2 cellular contexts compared by ENCODE assay signal in the genomic region with DNA sequence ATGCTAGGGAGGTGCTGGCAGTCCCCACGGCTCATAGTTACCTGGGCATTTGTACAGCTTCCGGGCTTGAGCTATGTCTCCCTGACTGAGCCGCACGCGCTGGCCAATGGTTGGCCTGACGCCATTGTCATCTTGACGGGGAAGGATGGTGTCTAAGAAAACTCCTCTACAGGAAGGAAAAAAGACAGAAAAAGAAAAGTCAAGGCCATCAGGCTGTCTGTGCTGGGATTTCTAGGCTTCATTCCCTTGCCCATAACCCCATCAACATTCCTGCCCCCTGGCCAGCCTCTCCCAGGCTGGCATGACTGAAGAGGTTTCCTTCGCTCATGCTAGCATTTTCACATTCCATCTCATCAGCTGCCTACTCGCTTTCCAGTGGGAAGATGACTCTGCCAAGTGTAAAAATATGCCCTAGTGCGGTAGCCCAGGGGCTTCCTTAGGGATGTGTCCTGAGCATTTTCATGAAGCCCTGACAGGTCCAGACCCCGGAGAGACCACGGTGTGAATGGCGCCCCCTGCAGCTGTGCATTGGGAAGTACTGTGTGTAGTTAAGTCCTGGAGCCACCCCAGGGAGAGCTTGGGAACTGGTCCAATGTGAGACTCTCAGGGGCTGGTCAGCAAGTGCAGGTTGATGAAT.
TF ChIP-seq lines count a peak whose summit lies in the region.

No MANE protein-coding gene starts in this region.

TF ChIP-seq in GM23338, 12 proteins besides CTCF, POLR2A, EP300 and RAD21 (continues in another document):
- TF ChIP-seq, protein P1, sequence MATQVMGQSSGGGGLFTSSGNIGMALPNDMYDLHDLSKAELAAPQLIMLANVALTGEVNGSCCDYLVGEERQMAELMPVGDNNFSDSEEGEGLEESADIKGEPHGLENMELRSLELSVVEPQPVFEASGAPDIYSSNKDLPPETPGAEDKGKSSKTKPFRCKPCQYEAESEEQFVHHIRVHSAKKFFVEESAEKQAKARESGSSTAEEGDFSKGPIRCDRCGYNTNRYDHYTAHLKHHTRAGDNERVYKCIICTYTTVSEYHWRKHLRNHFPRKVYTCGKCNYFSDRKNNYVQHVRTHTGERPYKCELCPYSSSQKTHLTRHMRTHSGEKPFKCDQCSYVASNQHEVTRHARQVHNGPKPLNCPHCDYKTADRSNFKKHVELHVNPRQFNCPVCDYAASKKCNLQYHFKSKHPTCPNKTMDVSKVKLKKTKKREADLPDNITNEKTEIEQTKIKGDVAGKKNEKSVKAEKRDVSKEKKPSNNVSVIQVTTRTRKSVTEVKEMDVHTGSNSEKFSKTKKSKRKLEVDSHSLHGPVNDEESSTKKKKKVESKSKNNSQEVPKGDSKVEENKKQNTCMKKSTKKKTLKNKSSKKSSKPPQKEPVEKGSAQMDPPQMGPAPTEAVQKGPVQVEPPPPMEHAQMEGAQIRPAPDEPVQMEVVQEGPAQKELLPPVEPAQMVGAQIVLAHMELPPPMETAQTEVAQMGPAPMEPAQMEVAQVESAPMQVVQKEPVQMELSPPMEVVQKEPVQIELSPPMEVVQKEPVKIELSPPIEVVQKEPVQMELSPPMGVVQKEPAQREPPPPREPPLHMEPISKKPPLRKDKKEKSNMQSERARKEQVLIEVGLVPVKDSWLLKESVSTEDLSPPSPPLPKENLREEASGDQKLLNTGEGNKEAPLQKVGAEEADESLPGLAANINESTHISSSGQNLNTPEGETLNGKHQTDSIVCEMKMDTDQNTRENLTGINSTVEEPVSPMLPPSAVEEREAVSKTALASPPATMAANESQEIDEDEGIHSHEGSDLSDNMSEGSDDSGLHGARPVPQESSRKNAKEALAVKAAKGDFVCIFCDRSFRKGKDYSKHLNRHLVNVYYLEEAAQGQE (IDR thresholded peaks at IDR 0.05; ENCODE audit: unreplicated experiment), result no peak
- TF ChIP-seq, protein P2, sequence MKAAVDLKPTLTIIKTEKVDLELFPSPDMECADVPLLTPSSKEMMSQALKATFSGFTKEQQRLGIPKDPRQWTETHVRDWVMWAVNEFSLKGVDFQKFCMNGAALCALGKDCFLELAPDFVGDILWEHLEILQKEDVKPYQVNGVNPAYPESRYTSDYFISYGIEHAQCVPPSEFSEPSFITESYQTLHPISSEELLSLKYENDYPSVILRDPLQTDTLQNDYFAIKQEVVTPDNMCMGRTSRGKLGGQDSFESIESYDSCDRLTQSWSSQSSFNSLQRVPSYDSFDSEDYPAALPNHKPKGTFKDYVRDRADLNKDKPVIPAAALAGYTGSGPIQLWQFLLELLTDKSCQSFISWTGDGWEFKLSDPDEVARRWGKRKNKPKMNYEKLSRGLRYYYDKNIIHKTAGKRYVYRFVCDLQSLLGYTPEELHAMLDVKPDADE (IDR thresholded peaks at IDR 0.05), result no peak
- TF ChIP-seq ZNF331 (CRISPR knock-in tag; IDR thresholded peaks at IDR 0.05; ENCODE audit: low read depth), result no peak
- TF ChIP-seq NANOG (IDR thresholded peaks at IDR 0.05; ENCODE audit: borderline replicate concordance), result no peak
- TF ChIP-seq POLR2AphosphoS5 (IDR thresholded peaks at IDR 0.05; ENCODE audit: low read depth), result no peak
- no peak for TF ChIP-seq CREB1 (CRISPR knock-in tag; IDR thresholded peaks at IDR 0.05; ENCODE audit: low read depth)
- no peak for TF ChIP-seq EZH2phosphoT487 (IDR thresholded peaks at IDR 0.05; ENCODE audit: unreplicated experiment)
- TF ChIP-seq ZNF114 (CRISPR knock-in tag; IDR thresholded peaks at IDR 0.05), result no peak
- TF ChIP-seq STAT1 (IDR thresholded peaks at IDR 0.05; ENCODE audit: unreplicated experiment), result no peak
- no peak for TF ChIP-seq JUNB (IDR thresholded peaks at IDR 0.05; ENCODE audit: unreplicated experiment)
- no peak for TF ChIP-seq EZH2 (IDR thresholded peaks at IDR 0.05; ENCODE audit: low read depth, unreplicated experiment)

TF ChIP-seq in GM12878, 131 proteins besides CTCF, POLR2A, EP300 and RAD21:
- TF ChIP-seq SMAD5 (IDR thresholded peaks at IDR 0.05; ENCODE audit: low read depth) (no peak), HDAC6 (IDR thresholded peaks at IDR 0.05; ENCODE audit: unreplicated experiment) (no peak), RAD51 (IDR thresholded peaks at IDR 0.05) (no peak), IKZF1 (conservative IDR thresholded peaks at IDR 0.05) (no peak), FOXM1 (IDR thresholded peaks at IDR 0.05; ENCODE audit: low read depth, low read length) (no peak), ZSCAN29 (IDR thresholded peaks at IDR 0.05) (no peak), ESRRA (IDR thresholded peaks at IDR 0.05; ENCODE audit: low read length) (no peak), ZNF384 (IDR thresholded peaks at IDR 0.05; ENCODE audit: borderline replicate concordance, low read depth, low read length) (no peak), SREBF1 (IDR thresholded peaks at IDR 0.05; ENCODE audit: low read length) (no peak), MXI1 (IDR thresholded peaks at IDR 0.05; ENCODE audit: low read depth, low read length) (no peak)
- TF ChIP-seq, protein P3, sequence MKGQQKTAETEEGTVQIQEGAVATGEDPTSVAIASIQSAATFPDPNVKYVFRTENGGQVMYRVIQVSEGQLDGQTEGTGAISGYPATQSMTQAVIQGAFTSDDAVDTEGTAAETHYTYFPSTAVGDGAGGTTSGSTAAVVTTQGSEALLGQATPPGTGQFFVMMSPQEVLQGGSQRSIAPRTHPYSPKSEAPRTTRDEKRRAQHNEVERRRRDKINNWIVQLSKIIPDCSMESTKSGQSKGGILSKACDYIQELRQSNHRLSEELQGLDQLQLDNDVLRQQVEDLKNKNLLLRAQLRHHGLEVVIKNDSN (IDR thresholded peaks at IDR 0.05; ENCODE audit: borderline replicate concordance, extremely low read length, insufficient read depth, low read depth, low read length), result no peak
